ENCODE assay signal across 16 cellular contexts in genomic region chr13:51826606-51827005, GRCh38. TPM values are rescaled to one million over a fixed set of nuclear protein-coding genes. Genes with fewer than 3 reads are reported as not detected.
DNase-seq lines count a peak whose midpoint lies in the region; ATAC-seq and TF ChIP-seq lines count a peak whose summit lies in the region.
"Had no signal": no experiment of that assay in that cellular context is flagged by ENCODE, and none has a peak within 500 bp of the region (broad histone marks: within the 10 kb centered on the region; RNA-seq: fewer than 3 reads in every experiment).

No MANE protein-coding gene starts in this region.

- H2AFZ ChIP-seq in OCI-LY7 (ENCODE audit: low read length) = peak overlapping the region; percentile 61; the same call in 1 of the 2 replicates

- no peaks in the 10 kb centered on the region for H3K9me3 ChIP-seq in OCI-LY7 (ENCODE audit: low read length)
- H3K9me3 ChIP-seq in effector memory CD4-positive, alpha-beta T cell (ENCODE audit: control insufficient read depth, low read length) = no peaks in the 10 kb centered on the region
- H3K9me3 ChIP-seq in neutrophil = no peaks in the 10 kb centered on the region
- H3K9me3 ChIP-seq: SJSA1, suprapubic skin had no signal

- H3K36me3 ChIP-seq in OCI-LY7 (ENCODE audit: insufficient read depth, low read length) = no peaks in the 10 kb centered on the region
- no peaks in the 10 kb centered on the region for H3K36me3 ChIP-seq in effector memory CD4-positive, alpha-beta T cell (ENCODE audit: control insufficient read depth, insufficient read depth, low read length)
- no peaks in the 10 kb centered on the region for H3K36me3 ChIP-seq in neutrophil
- H3K36me3 ChIP-seq: SJSA1, suprapubic skin had no signal

- no peak for ATAC-seq in HG03342 (IDR thresholded peaks at IDR 0.05; ENCODE audit: unreplicated experiment)
- ATAC-seq: K562 had no signal

- POLR2A ChIA-PET in OCI-LY7 (lab: Charles Lee) = interaction anchor here (0.6 to 10.6 kb wide), 5 partner anchors 14 to 586 kb away, joined by 3 to 147 read pairs (median 3); no protein-coding TSS in a partner anchor

- H3K79me2 ChIP-seq in OCI-LY7 (ENCODE audit: insufficient read depth, low read depth, low read length) = no peaks in the 10 kb centered on the region

- intact Hi-C loops in OCI-LY7 (cut with micrococcal nuclease; ENCODE audit: unreplicated experiment) = loop anchor here (10.0 kb wide), 2 partner anchors 932 to 1232 kb away; no protein-coding TSS in a partner anchor

- H3K4me1 ChIP-seq in OCI-LY7 (ENCODE audit: insufficient read depth, low read length, poor library complexity, severe bottlenecking) (peaks cover 100% of the 10 kb centered on the region), neutrophil (ENCODE audit: control insufficient read depth in 1 of 2, insufficient read depth in 1 of 2, low read depth in 1 of 2, low read length in 1 of 2) (peaks cover 100% of the 10 kb centered on the region in 2 experiments)
- H3K4me1 ChIP-seq in effector memory CD4-positive, alpha-beta T cell (ENCODE audit: control insufficient read depth, insufficient read depth, low read length, poor library complexity, severe bottlenecking) = peaks cover 50% of the 10 kb centered on the region

- no peaks in the 10 kb centered on the region for H3K9me2 ChIP-seq in OCI-LY7 (ENCODE audit: insufficient read depth, low read length)

- H3K27ac ChIP-seq in OCI-LY7 (ENCODE audit: low read depth, low read length, poor library complexity, severe bottlenecking) = peak overlapping the region; percentile 95
- peak overlapping the region; percentile 78 for H3K27ac ChIP-seq in effector memory CD4-positive, alpha-beta T cell (ENCODE audit: insufficient read depth, low read length, poor library complexity, severe bottlenecking)
- H3K27ac ChIP-seq in neutrophil = peak overlapping the region; percentile 97
- H3K27ac ChIP-seq: SJSA1, suprapubic skin had no signal

- peak; percentile 68 for DNase-seq in G401 (ENCODE audit: low spot score)
- DNase-seq in OCI-LY7 (ENCODE audit: low spot score) = peak; percentile 62
- DNase-seq in effector memory CD4-positive, alpha-beta T cell = no peak
- DNase-seq in NCI-H2029 (lab: John Stamatoyannopoulos, UW) = no peak
- DNase-seq in stimulated activated CD4-positive, alpha-beta T cell treated with anti-CD3 and anti-CD28 coated beads, Interleukin-15, amount 100 ng/mL, for 24 hours = no peak
- no peak for DNase-seq in GM19238 (ENCODE audit: insufficient read length, low spot score)
- DNase-seq: NCI-H446 treated with DMSO at 0.1 percent for 48 hours had no signal

- H3K4me3 ChIP-seq in OCI-LY7 (ENCODE audit: low read depth, low read length, poor library complexity, severe bottlenecking) (peak overlapping the region; percentile 34), neutrophil (ENCODE audit: low read depth in 1 of 2, low read length in 1 of 2) (peak overlapping the region; percentile 56)
- H3K4me3 ChIP-seq in effector memory CD4-positive, alpha-beta T cell (ENCODE audit: insufficient read depth, low read depth, low read length, poor library complexity, severe bottlenecking) = peak overlapping the region; percentile 14
- H3K4me3 ChIP-seq: K562, SJSA1, suprapubic skin had no signal

- no peaks in the 10 kb centered on the region for H4K20me1 ChIP-seq in OCI-LY7 (ENCODE audit: insufficient read depth, low read length)

- BruUV-seq in OCI-LY7 (replicated peaks; lab: Mats Ljungman, UMichigan) = no TSS peak

- CTCF ChIA-PET in OCI-LY7 (lab: Charles Lee; ENCODE audit: unreplicated experiment) = interaction anchor here (4.9 kb wide), 1 partner anchor 11 kb away, joined by 29 read pairs; no protein-coding TSS in a partner anchor

- TF ChIP-seq CTCF in OCI-LY7 (conservative IDR thresholded peaks at IDR 0.05; ENCODE audit: low read length) (no peak), neutrophil (IDR thresholded peaks at IDR 0.05) (no peak)

- no peaks in the 10 kb centered on the region for H3K27me3 ChIP-seq in effector memory CD4-positive, alpha-beta T cell (replicated peaks; ENCODE audit: control insufficient read depth, insufficient read depth, low read length, poor library complexity, severe bottlenecking)
- no peaks in the 10 kb centered on the region for H3K27me3 ChIP-seq in neutrophil
- H3K27me3 ChIP-seq: SJSA1, suprapubic skin had no signal

- peak overlapping the region; percentile 77 for H3K4me2 ChIP-seq in OCI-LY7 (ENCODE audit: low read length)

- in situ Hi-C loops in G401 (cut with HindIII; ENCODE audit: low sequenced_read_pairs) = no loop called here

RNA-seq across cellular contexts. Expression of gene TMEM272, which starts 18.4 kb away (rescaled TPM):
- 0.10 TPM in 1 of 2 replicates, not detected in the other for total RNA-seq in G401 (2014; rRNA removed; shearing (Covaris generic))
- total RNA-seq in OCI-LY7 (2014; rRNA removed; shearing (Covaris generic)) = 0.41 and 0.75 TPM in 2 replicates
- total RNA-seq in OCI-LY7 (2022) = 0.46 and 0.90 TPM in 2 replicates
- total RNA-seq: Daoy, fibroblast of lung, kidney epithelial cell, osteoblast had no signal

RNA-seq across cellular contexts. Expression of gene DHRS12, which starts 22.6 kb away (rescaled TPM):
- total RNA-seq in G401 (2014; rRNA removed; shearing (Covaris generic)) = 11.3 and 12.1 TPM in 2 replicates
- total RNA-seq in OCI-LY7 (2014; rRNA removed; shearing (Covaris generic)) = 3.4 and 3.5 TPM in 2 replicates
- total RNA-seq in OCI-LY7 (2022) = 11.9 and 12.5 TPM in 2 replicates
- total RNA-seq: Daoy had no signal

RNA-seq across cellular contexts. Expression of gene CCDC70, which starts 35.2 kb away (rescaled TPM):
- not detected in 2 replicates for total RNA-seq in G401 (2014; rRNA removed; shearing (Covaris generic))
- not detected in 2 replicates for total RNA-seq in OCI-LY7 (2014; rRNA removed; shearing (Covaris generic))
- total RNA-seq in OCI-LY7 (2022) = not detected in 2 replicates
- total RNA-seq: Daoy, fibroblast of lung, K562, kidney epithelial cell, osteoblast, suprapubic skin had no signal

Comparison
In these comparisons a context has a peak if more than half of its experiments do, and no peak if none do; other contexts are left out.
1. DNase-seq: peak in G401 (single experiment) and OCI-LY7 (single experiment); none in effector memory CD4-positive, alpha-beta T cell (0 of 3), NCI-H2029 (single experiment), stimulated activated CD4-positive, alpha-beta T cell treated with anti-CD3 and anti-CD28 coated beads, Interleukin-15, amount 100 ng/mL, for 24 hours (single experiment) and GM19238 (single experiment).
2. Peak in every context shown above with its lines, with median percentiles within 50 percentile points of each other: H3K27ac ChIP-seq and H3K4me3 ChIP-seq.